19 cellular contexts compared by ENCODE assay signal in the genomic region with DNA sequence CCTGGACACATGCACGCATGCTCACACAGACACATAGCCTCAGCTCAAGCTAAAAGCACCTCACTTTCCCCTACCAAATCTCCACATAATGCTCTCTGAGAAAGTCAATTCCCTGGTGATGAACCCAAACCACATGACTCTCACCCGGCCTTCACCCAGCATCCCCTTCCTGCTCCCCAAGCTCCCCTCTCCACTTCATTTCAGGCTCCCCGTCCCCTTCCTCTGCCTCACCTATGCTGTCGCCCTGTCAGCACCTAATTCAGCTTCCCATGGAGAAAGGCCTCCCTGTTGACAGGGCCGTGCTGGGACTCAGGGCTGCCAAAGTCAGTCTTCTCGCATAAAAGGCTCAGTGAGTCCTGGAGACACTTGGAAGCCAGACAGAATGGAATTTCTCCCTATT. TPM values are rescaled to one million over a fixed set of nuclear protein-coding genes. Genes with fewer than 3 reads are reported as not detected.
DNase-seq lines count a peak whose midpoint lies in the region; FAIRE-seq and TF ChIP-seq lines count a peak whose summit lies in the region.
"Had no signal": no experiment of that assay in that cellular context is flagged by ENCODE, and none has a peak within 500 bp of the region (broad histone marks: within the 10 kb centered on the region; RNA-seq: fewer than 3 reads in every experiment).

No MANE protein-coding gene starts in this region.

- H3K27me3 ChIP-seq in bronchial epithelial cell (ENCODE audit: control insufficient read depth, insufficient read depth, low read length) (no peaks in the 10 kb centered on the region), osteoblast (ENCODE audit: insufficient read depth, low read length) (no peaks in the 10 kb centered on the region), tibial artery (no peaks in the 10 kb centered on the region)

- intact Hi-C loops in tibial artery (cut with DNase I; ENCODE audit: low total_unique reads) = loop anchor here (10.0 kb wide), 1 partner anchor 358 kb away; no protein-coding TSS in a partner anchor

- no peaks in the 10 kb centered on the region for H4K20me1 ChIP-seq in osteoblast (ENCODE audit: insufficient read depth, low read length)

- no peaks in the 10 kb centered on the region for H3K79me2 ChIP-seq in osteoblast (ENCODE audit: insufficient read depth, low read length)

- no peak overlapping the region for H3K4me2 ChIP-seq in osteoblast (ENCODE audit: insufficient read depth, low read length)
- H3K4me2 ChIP-seq: GM23338 had no signal

- peak overlapping the region; percentile 23 for H3K27ac ChIP-seq in osteoblast (ENCODE audit: low read depth, low read length)
- peak overlapping the region; percentile 78 to 85 for H3K27ac ChIP-seq in tibial artery
- H3K27ac ChIP-seq: C4-2B, RWPE1 had no signal

- DNase-seq in RPMI7951 (ENCODE audit: low read depth) (peak; percentile 4), bronchial epithelial cell (ENCODE audit: low read depth) (no peak), osteoblast (ENCODE audit: insufficient read length, low spot score, missing footprints) (no peak), tibial artery (no peak), kidney glomerular epithelial cell (lab: John Stamatoyannopoulos, UW) (no peak), COLO829 (ENCODE audit: low spot score) (no peak)
- DNase-seq in activated naive CD4-positive, alpha-beta T cell treated with anti-CD3 and anti-CD28 coated beads, Interleukin-2, amount 50 U/mL, for 16 hours = no peak
- DNase-seq: COR-L47, DMS153, EL, MV-4-11, NCI-H1417, NCI-H1930, NCI-H446, NCI-H774 had no signal

- H2AFZ ChIP-seq in osteoblast (ENCODE audit: low read length) = peak overlapping the region; percentile 63

- H3K4me3 ChIP-seq in bronchial epithelial cell (ENCODE audit: low read depth, low read length) (no peak overlapping the region), osteoblast (ENCODE audit: insufficient read depth, low read length) (no peak overlapping the region), tibial artery (no peak overlapping the region)
- H3K4me3 ChIP-seq: GM23338, K562 had no signal

- no peak for TF ChIP-seq CTCF in bronchial epithelial cell (IDR thresholded peaks at IDR 0.05; ENCODE audit: insufficient read depth, low read length, severe bottlenecking)
- no peak for TF ChIP-seq CTCF in osteoblast (IDR thresholded peaks at IDR 0.05; ENCODE audit: extremely low read depth, low read depth, low read length)
- TF ChIP-seq CTCF in tibial artery (IDR thresholded peaks at IDR 0.05) = no peak

- H3K36me3 ChIP-seq in bronchial epithelial cell (ENCODE audit: control insufficient read depth, insufficient read depth, low read length) (no peaks in the 10 kb centered on the region), osteoblast (ENCODE audit: insufficient read depth, low read length) (no peaks in the 10 kb centered on the region), tibial artery (peaks cover 0 to 18% (median 0%) of the 10 kb centered on the region in 3 donors)

- H3K9me3 ChIP-seq in osteoblast (ENCODE audit: low read depth, low read length) = no peaks in the 10 kb centered on the region
- no peaks in the 10 kb centered on the region for H3K9me3 ChIP-seq in tibial artery

- FAIRE-seq in bronchial epithelial cell (lab: Jason Lieb, UNC) = peak; percentile 40
- FAIRE-seq: K562 had no signal

- H3K4me1 ChIP-seq in osteoblast (ENCODE audit: insufficient read depth, low read length) = peaks cover 26% of the 10 kb centered on the region
- peaks cover 0 to 23% (median 16%) of the 10 kb centered on the region in 4 donors for H3K4me1 ChIP-seq in tibial artery

RNA-seq across cellular contexts. Expression of gene ACAN, which starts 30.0 kb away (rescaled TPM):
- 0.78 and 0.96 TPM in 2 replicates for total RNA-seq in RPMI7951 (2014; rRNA removed; shearing (Covaris generic))
- total RNA-seq in bronchial epithelial cell = not detected in 2 replicates
- total RNA-seq in osteoblast = 4.7 and 12.7 TPM in 2 replicates
- total RNA-seq: K562 had no signal
